Comparison of ENCODE assay signal across 34 cellular contexts in genomic region chr16:657487-657886, GRCh38.
"Had no signal": no experiment of that assay in that cellular context is flagged by ENCODE, and none has a peak within 500 bp of the region (broad histone marks: within the 10 kb centered on the region; RNA-seq: fewer than 3 reads in every experiment).

No MANE protein-coding gene starts in this region.

- H3K9me3 ChIP-seq: adrenal gland, body of pancreas, breast epithelium had no signal

- DNase-seq: activated B cell treated with CpG ODN at 0.5 μM for 24 hours; activated CD4-positive, alpha-beta memory T cell treated with anti-CD3 and anti-CD28 coated beads for 36 hours; activated CD4-positive, alpha-beta T cell treated with anti-CD3 and anti-CD28 coated beads for 4 hours; activated CD4-positive, alpha-beta T cell treated with anti-CD3 and anti-CD28 coated beads, Interleukin-2, amount 10 ng/mL, durations not matched to agents 24 days and 14 days; activated CD4-positive, alpha-beta T cell treated with anti-CD3 and anti-CD28 coated beads, Interleukin-2, amount 50 U/mL, for 1 hour; activated CD4-positive, alpha-beta T cell treated with anti-CD3 and anti-CD28 coated beads, Interleukin-2, amount 50 U/mL, for 4 hours; activated CD4-positive, CD25-positive, alpha-beta regulatory T cell treated with anti-CD3 and anti-CD28 coated beads, Interleukin-2, amount 50 U/mL, for 72 hours; activated CD8-positive, alpha-beta memory T cell treated with anti-CD3 and anti-CD28 coated beads, Interleukin-2, amount 50 U/mL, for 4 hours; activated CD8-positive, alpha-beta T cell treated with anti-CD3 and anti-CD28 coated beads for 36 hours; activated effector memory CD4-positive, alpha-beta T cell treated with anti-CD3 and anti-CD28 coated beads, Interleukin-2, amount 50 U/mL, for 16 hours; activated gamma-delta T cell treated with Interleukin-2 at 50 U/mL for 16 hours; activated naive CD4-positive, alpha-beta T cell; activated naive CD4-positive, alpha-beta T cell treated with anti-CD3 and anti-CD28 coated beads for 36 hours; activated naive CD4-positive, alpha-beta T cell treated with anti-CD3 and anti-CD28 coated beads, Interleukin-2, amount 50 U/mL, for 16 hours; activated naive CD8-positive, alpha-beta T cell treated with anti-CD3 and anti-CD28 coated beads for 36 hours; activated T-cell treated with anti-CD3 and anti-CD28 coated beads for 4 hours; activated T-cell treated with anti-CD3 and anti-CD28 coated beads, Interleukin-2, amount 50 U/mL, for 1 hour; activated T-cell treated with anti-CD3 and anti-CD28 coated beads, Interleukin-2, amount 50 U/mL, for 4 hours; activated T-cell treated with anti-CD3 and anti-CD28 coated beads, Interleukin-2, amount 50 U/mL, for 72 hours; adrenal gland; amniotic stem cell; aorta; body of pancreas; brain microvascular endothelial cell; central memory CD4-positive, alpha-beta T cell; T-helper 1 cell; T-helper 2 cell; T-helper 9 cell had no signal

- ATAC-seq: activated CD8-positive, alpha-beta T cell treated with anti-CD3 and anti-CD28 coated beads for 36 hours; activated naive CD4-positive, alpha-beta T cell treated with anti-CD3 and anti-CD28 coated beads, Interleukin-2, amount 50 U/mL, for 72 hours; activated T-cell treated with anti-CD3 and anti-CD28 coated beads, Interleukin-2, amount 50 U/mL, for 4 hours; activated T-cell treated with anti-CD3 and anti-CD28 coated beads, Interleukin-2, amount 50 U/mL, for 72 hours; activated T-helper 17 cell treated with anti-CD3 and anti-CD28 coated beads, Interleukin-2, amount 50 U/mL, for 72 hours; body of pancreas had no signal

- H3K27ac ChIP-seq: adrenal gland, body of pancreas, brain microvascular endothelial cell, breast epithelium, VCaP had no signal

- H3K27me3 ChIP-seq: adrenal gland, body of pancreas, brain microvascular endothelial cell, breast epithelium had no signal

- H3K36me3 ChIP-seq: breast epithelium had no signal

- FAIRE-seq: astrocyte, TTC549 had no signal

- H3K4me3 ChIP-seq: adrenal gland, body of pancreas, breast epithelium had no signal
